8 cellular contexts compared by ENCODE assay signal in the genomic region with DNA sequence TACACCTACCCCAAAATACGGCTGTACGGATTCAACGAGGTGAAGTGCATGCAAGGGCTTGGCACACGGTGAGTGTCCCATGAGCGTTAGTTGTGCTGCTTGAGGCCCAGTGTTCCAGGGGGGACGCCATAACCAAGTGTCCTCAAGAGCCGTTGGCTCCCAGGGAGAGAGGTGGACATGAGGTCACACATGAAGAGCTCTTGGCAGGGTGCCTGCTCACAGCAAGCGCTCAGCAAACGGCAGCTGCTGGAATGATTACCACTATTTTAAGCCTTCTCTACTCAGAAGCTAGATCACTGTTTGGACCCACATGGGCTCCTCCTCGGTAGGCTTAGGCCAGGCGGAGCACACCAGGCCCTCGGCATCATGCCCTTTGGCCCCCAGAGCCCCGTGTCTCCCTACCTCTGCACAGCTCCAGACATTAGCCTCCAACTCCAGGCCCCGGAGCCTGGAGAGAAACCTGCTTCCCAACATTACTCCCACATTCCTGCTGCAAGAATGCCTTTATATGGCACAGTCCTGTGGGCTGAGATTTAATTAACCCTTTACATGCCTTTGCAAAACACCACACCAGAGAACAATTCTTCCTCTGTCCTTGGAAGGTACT.
A peak's percentile ranks its signal among the peaks of the same experiment; 100 is the strongest.
DNase-seq lines count a peak whose midpoint lies in the region; ATAC-seq, FAIRE-seq and TF ChIP-seq lines count a peak whose summit lies in the region.

No MANE protein-coding gene starts in this region.

- no peaks in the 10 kb centered on the region for H3K79me2 ChIP-seq in GM23338 (replicated peaks; ENCODE audit: insufficient read depth)

- no peaks in the 10 kb centered on the region for H3K27me3 ChIP-seq in GM23338 (ENCODE audit: insufficient read depth)

- no peaks in the 10 kb centered on the region for H4K20me1 ChIP-seq in GM23338 (replicated peaks; ENCODE audit: insufficient read depth)

- peaks cover 18% of the 10 kb centered on the region for H3K9me2 ChIP-seq in GM23338 (ENCODE audit: insufficient read depth)

- H3K4me1 Mint-ChIP-seq in GM23338: peaks cover 25% of the 10 kb centered on the region

- H3K9me3 Mint-ChIP-seq in GM23338: no peaks in the 10 kb centered on the region

- H3K4me2 ChIP-seq in GM23338: 0 out of 2 replicates have a peak overlapping the region, but pooled peaks have one; percentile 8

- H3K4me1 ChIP-seq in GM23338 (ENCODE audit: insufficient read depth): 0 out of 2 replicates have a peak, but pooled peaks cover 9% of the 10 kb centered on the region

- peaks cover 7% of the 10 kb centered on the region for H3K27me3 Mint-ChIP-seq in GM23338 (ENCODE audit: insufficient read depth, low read depth, poor library complexity)

- H3K27ac ChIP-seq in GM23338 (ENCODE audit: low read depth): no peak overlapping the region

- H3K36me3 Mint-ChIP-seq in GM23338 (ENCODE audit: low read depth): no peaks in the 10 kb centered on the region

- H3K36me3 ChIP-seq in GM23338 (ENCODE audit: insufficient read depth): no peaks in the 10 kb centered on the region

- peak overlapping the region; percentile 90 for H2AFZ ChIP-seq in GM23338

- peak; percentile 72 for DNase-seq in GM23338 (ENCODE audit: low spot score)
- DNase-seq in RCC 7860 (ENCODE audit: low spot score): peak; percentile 92
- DNase-seq in fibroblast of the conjunctiva (ENCODE audit: low read depth): peak; percentile 56
- DNase-seq in pons (ENCODE audit: low spot score): peak; percentile 15
- DNase-seq in GDM1 (lab: John Stamatoyannopoulos, UW): no peak
- no peak for DNase-seq in activated T-cell treated with anti-CD3 and anti-CD28 coated beads for 4 hours

- no peaks in the 10 kb centered on the region for H3F3A ChIP-seq in GM23338 (replicated peaks; ENCODE audit: low read depth)

- ATAC-seq in GM23338 (peak; percentile 92), HG02763 (IDR thresholded peaks at IDR 0.05; ENCODE audit: unreplicated experiment) (no peak), GM21367 (IDR thresholded peaks at IDR 0.05; ENCODE audit: unreplicated experiment) (no peak)

- H3K4me3 ChIP-seq in GM23338: no peak overlapping the region

- peak; percentile 82 for FAIRE-seq in RCC 7860 (lab: Jason Lieb, UNC)

- no peak for TF ChIP-seq CTCF in GM23338 (conservative IDR thresholded peaks at IDR 0.05; ENCODE audit: low read depth in 2 of 2)

- H3K27ac Mint-ChIP-seq in GM23338: peak overlapping the region; percentile 74

- 0 out of 3 replicates have a peak overlapping the region, but pooled peaks have one; percentile 13 for H3K4me3 Mint-ChIP-seq in GM23338

TF ChIP-seq in GM23338, 12 proteins besides CTCF, POLR2A, EP300 and RAD21:
- TF ChIP-seq CREB1 (CRISPR knock-in tag; IDR thresholded peaks at IDR 0.05; ENCODE audit: low read depth): peak; percentile 6; the same call in 1 of the 2 replicates
- TF ChIP-seq, protein P1, sequence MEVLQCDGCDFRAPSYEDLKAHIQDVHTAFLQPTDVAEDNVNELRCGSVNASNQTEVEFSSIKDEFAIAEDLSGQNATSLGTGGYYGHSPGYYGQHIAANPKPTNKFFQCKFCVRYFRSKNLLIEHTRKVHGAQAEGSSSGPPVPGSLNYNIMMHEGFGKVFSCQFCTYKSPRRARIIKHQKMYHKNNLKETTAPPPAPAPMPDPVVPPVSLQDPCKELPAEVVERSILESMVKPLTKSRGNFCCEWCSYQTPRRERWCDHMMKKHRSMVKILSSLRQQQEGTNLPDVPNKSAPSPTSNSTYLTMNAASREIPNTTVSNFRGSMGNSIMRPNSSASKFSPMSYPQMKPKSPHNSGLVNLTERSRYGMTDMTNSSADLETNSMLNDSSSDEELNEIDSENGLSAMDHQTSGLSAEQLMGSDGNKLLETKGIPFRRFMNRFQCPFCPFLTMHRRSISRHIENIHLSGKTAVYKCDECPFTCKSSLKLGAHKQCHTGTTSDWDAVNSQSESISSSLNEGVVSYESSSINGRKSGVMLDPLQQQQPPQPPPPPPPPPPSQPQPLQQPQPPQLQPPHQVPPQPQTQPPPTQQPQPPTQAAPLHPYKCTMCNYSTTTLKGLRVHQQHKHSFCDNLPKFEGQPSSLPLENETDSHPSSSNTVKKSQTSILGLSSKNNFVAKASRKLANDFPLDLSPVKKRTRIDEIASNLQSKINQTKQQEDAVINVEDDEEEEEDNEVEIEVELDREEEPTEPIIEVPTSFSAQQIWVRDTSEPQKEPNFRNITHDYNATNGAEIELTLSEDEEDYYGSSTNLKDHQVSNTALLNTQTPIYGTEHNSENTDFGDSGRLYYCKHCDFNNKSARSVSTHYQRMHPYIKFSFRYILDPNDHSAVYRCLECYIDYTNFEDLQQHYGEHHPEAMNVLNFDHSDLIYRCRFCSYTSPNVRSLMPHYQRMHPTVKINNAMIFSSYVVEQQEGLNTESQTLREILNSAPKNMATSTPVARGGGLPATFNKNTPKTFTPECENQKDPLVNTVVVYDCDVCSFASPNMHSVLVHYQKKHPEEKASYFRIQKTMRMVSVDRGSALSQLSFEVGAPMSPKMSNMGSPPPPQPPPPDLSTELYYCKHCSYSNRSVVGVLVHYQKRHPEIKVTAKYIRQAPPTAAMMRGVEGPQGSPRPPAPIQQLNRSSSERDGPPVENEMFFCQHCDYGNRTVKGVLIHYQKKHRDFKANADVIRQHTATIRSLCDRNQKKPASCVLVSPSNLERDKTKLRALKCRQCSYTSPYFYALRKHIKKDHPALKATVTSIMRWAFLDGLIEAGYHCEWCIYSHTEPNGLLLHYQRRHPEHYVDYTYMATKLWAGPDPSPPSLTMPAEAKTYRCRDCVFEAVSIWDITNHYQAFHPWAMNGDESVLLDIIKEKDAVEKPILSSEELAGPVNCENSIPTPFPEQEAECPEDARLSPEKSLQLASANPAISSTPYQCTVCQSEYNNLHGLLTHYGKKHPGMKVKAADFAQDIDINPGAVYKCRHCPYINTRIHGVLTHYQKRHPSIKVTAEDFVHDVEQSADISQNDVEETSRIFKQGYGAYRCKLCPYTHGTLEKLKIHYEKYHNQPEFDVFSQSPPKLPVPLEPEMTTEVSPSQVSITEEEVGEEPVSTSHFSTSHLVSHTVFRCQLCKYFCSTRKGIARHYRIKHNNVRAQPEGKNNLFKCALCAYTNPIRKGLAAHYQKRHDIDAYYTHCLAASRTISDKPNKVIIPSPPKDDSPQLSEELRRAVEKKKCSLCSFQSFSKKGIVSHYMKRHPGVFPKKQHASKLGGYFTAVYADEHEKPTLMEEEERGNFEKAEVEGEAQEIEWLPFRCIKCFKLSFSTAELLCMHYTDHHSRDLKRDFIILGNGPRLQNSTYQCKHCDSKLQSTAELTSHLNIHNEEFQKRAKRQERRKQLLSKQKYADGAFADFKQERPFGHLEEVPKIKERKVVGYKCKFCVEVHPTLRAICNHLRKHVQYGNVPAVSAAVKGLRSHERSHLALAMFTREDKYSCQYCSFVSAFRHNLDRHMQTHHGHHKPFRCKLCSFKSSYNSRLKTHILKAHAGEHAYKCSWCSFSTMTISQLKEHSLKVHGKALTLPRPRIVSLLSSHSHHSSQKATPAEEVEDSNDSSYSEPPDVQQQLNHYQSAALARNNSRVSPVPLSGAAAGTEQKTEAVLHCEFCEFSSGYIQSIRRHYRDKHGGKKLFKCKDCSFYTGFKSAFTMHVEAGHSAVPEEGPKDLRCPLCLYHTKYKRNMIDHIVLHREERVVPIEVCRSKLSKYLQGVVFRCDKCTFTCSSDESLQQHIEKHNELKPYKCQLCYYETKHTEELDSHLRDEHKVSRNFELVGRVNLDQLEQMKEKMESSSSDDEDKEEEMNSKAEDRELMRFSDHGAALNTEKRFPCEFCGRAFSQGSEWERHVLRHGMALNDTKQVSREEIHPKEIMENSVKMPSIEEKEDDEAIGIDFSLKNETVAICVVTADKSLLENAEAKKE (CRISPR knock-in tag; IDR thresholded peaks at IDR 0.05): peak; percentile 50; the same call in 1 of the 2 replicates
- no peak for TF ChIP-seq EZH2 (IDR thresholded peaks at IDR 0.05; ENCODE audit: low read depth, unreplicated experiment)

Comparison
In these comparisons a context has a peak if more than half of its experiments do, and no peak if none do; other contexts are left out.
1. DNase-seq: peak in GM23338 (single experiment), RCC 7860 (single experiment), fibroblast of the conjunctiva (single experiment) and pons (single experiment); none in GDM1 (single experiment) and activated T-cell treated with anti-CD3 and anti-CD28 coated beads for 4 hours (single experiment).